9 cellular contexts compared by ENCODE assay signal in genomic region chr9:90141723-90142122, GRCh38.
DNase-seq lines count a peak whose midpoint lies in the region; ATAC-seq and TF ChIP-seq lines count a peak whose summit lies in the region.
"Had no signal": no experiment of that assay in that cellular context is flagged by ENCODE, and none has a peak within 500 bp of the region (broad histone marks: within the 10 kb centered on the region; RNA-seq: fewer than 3 reads in every experiment).

No MANE protein-coding gene starts in this region.

- H3K4me3 ChIP-seq in mammary epithelial cell (replicated peaks in 1 of 3; ENCODE audit: insufficient read depth in 1 of 3, low read depth in 2 of 3, low read length in 3 of 3) (no peak overlapping the region), mucosa of descending colon (no peak overlapping the region)
- H3K4me3 ChIP-seq: BLaER1 treated with 17β-estradiol and CSF1 and Interleukin-3, amounts not matched to agents 10 nM and 100 nM had no signal

- no TSS peak for BruUV-seq in mammary epithelial cell (replicated peaks; lab: Mats Ljungman, UMichigan)

- no peak overlapping the region for H3K9ac ChIP-seq in mammary epithelial cell (ENCODE audit: insufficient read depth, low read length)
- H3K9ac ChIP-seq: BLaER1 treated with 17β-estradiol and CSF1 and Interleukin-3, amounts not matched to agents 10 nM and 100 nM had no signal

- peak; percentile 52 to 63 for TF ChIP-seq CTCF in mammary epithelial cell (conservative IDR thresholded peaks at IDR 0.05 in 1 of 2, IDR thresholded peaks at IDR 0.05 in 1 of 2; ENCODE audit: extremely low read depth in 1 of 2, insufficient read depth in 1 of 2, low read depth in 1 of 2, low read length in 2 of 2)
- no peak for TF ChIP-seq CTCF in mucosa of descending colon (IDR thresholded peaks at IDR 0.05)

- no peaks in the 10 kb centered on the region for H3K36me3 ChIP-seq in mammary epithelial cell (ENCODE audit: insufficient read depth, low read length)
- no peaks in the 10 kb centered on the region for H3K36me3 ChIP-seq in mucosa of descending colon (ENCODE audit: low read depth)
- H3K36me3 ChIP-seq: BLaER1 treated with 17β-estradiol and CSF1 and Interleukin-3, amounts not matched to agents 10 nM and 100 nM had no signal

- CTCF ChIA-PET in mammary epithelial cell (lab: Charles Lee; ENCODE audit: low non-redundant PET), result no interaction called here

- in situ Hi-C loops in mammary epithelial cell (cut with MboI; ENCODE audit: low sequenced_read_pairs in 2 of 2), result loop anchor here (10.0 to 25.0 kb wide), 2 partner anchors 621 to 733 kb away; no protein-coding TSS in a partner anchor

- peak; percentile 57 for DNase-seq in NCI-H2107 treated with DMSO at 0.1 percent for 48 hours (lab: John Stamatoyannopoulos, UW; ENCODE audit: unreplicated experiment)
- DNase-seq in NCI-H2107 (lab: John Stamatoyannopoulos, UW), result no peak
- DNase-seq in NCI-H2196 (lab: John Stamatoyannopoulos, UW; ENCODE audit: unreplicated experiment), result peak; percentile 51
- peak; percentile 2 for DNase-seq in mammary epithelial cell
- no peak for DNase-seq in mucosa of descending colon
- no peak for DNase-seq in activated gamma-delta T cell treated with Interleukin-2 at 50 U/mL for 16 hours
- DNase-seq in activated naive CD8-positive, alpha-beta T cell treated with anti-CD3 and anti-CD28 coated beads for 36 hours, result no peak
- DNase-seq in activated naive CD8-positive, alpha-beta T cell treated with anti-CD3 and anti-CD28 coated beads, Interleukin-2, amount 50 U/mL, for 24 hours, result no peak

- no peaks in the 10 kb centered on the region for H3K36me3 Mint-ChIP-seq in activated naive CD8-positive, alpha-beta T cell treated with anti-CD3 and anti-CD28 coated beads for 36 hours
- no peaks in the 10 kb centered on the region for H3K36me3 Mint-ChIP-seq in activated naive CD8-positive, alpha-beta T cell treated with anti-CD3 and anti-CD28 coated beads, Interleukin-2, amount 50 U/mL, for 24 hours (ENCODE audit: low read depth)

- H4K20me1 ChIP-seq in mammary epithelial cell (ENCODE audit: insufficient read depth, low read length), result no peaks in the 10 kb centered on the region
- H4K20me1 ChIP-seq: BLaER1 treated with 17β-estradiol and CSF1 and Interleukin-3, amounts not matched to agents 10 nM and 100 nM had no signal

- no peak overlapping the region for H3K27ac Mint-ChIP-seq in activated naive CD8-positive, alpha-beta T cell treated with anti-CD3 and anti-CD28 coated beads for 36 hours
- no peak overlapping the region for H3K27ac Mint-ChIP-seq in activated naive CD8-positive, alpha-beta T cell treated with anti-CD3 and anti-CD28 coated beads, Interleukin-2, amount 50 U/mL, for 24 hours

- H3K4me3 Mint-ChIP-seq in activated naive CD8-positive, alpha-beta T cell treated with anti-CD3 and anti-CD28 coated beads for 36 hours, result no peak overlapping the region
- no peak overlapping the region for H3K4me3 Mint-ChIP-seq in activated naive CD8-positive, alpha-beta T cell treated with anti-CD3 and anti-CD28 coated beads, Interleukin-2, amount 50 U/mL, for 24 hours

- 42% methylated on average over 5 of the region's 5 CpGs for WGBS in mammary epithelial cell (ENCODE audit: low coverage, missing lambda C conversion rate)

- peak; percentile 54 for ATAC-seq in mucosa of descending colon
- ATAC-seq in activated naive CD8-positive, alpha-beta T cell treated with anti-CD3 and anti-CD28 coated beads, Interleukin-2, amount 50 U/mL, for 24 hours, result no peak

- H3K4me1 ChIP-seq in mammary epithelial cell (ENCODE audit: insufficient read depth, low read length) (no peaks in the 10 kb centered on the region), mucosa of descending colon (ENCODE audit: low read depth) (no peaks in the 10 kb centered on the region)

- peaks cover 23% of the 10 kb centered on the region for H3K27me3 Mint-ChIP-seq in activated naive CD8-positive, alpha-beta T cell treated with anti-CD3 and anti-CD28 coated beads for 36 hours
- H3K27me3 Mint-ChIP-seq in activated naive CD8-positive, alpha-beta T cell treated with anti-CD3 and anti-CD28 coated beads, Interleukin-2, amount 50 U/mL, for 24 hours, result peaks cover 17% of the 10 kb centered on the region

- H3K27ac ChIP-seq in mammary epithelial cell (ENCODE audit: insufficient read depth, low read depth, low read length), result no peak overlapping the region
- H3K27ac ChIP-seq: BLaER1 treated with 17β-estradiol and CSF1 and Interleukin-3, amounts not matched to agents 10 nM and 100 nM had no signal

- no peak overlapping the region for H2AFZ ChIP-seq in mammary epithelial cell (ENCODE audit: low read depth, low read length)

- H3K4me1 Mint-ChIP-seq in activated naive CD8-positive, alpha-beta T cell treated with anti-CD3 and anti-CD28 coated beads for 36 hours, result peaks cover 5% of the 10 kb centered on the region
- H3K4me1 Mint-ChIP-seq in activated naive CD8-positive, alpha-beta T cell treated with anti-CD3 and anti-CD28 coated beads, Interleukin-2, amount 50 U/mL, for 24 hours, result peaks cover 4% of the 10 kb centered on the region

- H3K9me3 Mint-ChIP-seq in activated naive CD8-positive, alpha-beta T cell treated with anti-CD3 and anti-CD28 coated beads for 36 hours, result peaks cover 1% of the 10 kb centered on the region
- H3K9me3 Mint-ChIP-seq in activated naive CD8-positive, alpha-beta T cell treated with anti-CD3 and anti-CD28 coated beads, Interleukin-2, amount 50 U/mL, for 24 hours, result no peaks in the 10 kb centered on the region

- H3K27me3 ChIP-seq in mammary epithelial cell (ENCODE audit: insufficient read depth, low read length), result peaks cover 2% of the 10 kb centered on the region
- H3K27me3 ChIP-seq: BLaER1 treated with 17β-estradiol and CSF1 and Interleukin-3, amounts not matched to agents 10 nM and 100 nM had no signal

- no peaks in the 10 kb centered on the region for H3K9me3 ChIP-seq in mammary epithelial cell (replicated peaks; ENCODE audit: insufficient read depth, low read length)
- no peaks in the 10 kb centered on the region for H3K9me3 ChIP-seq in mucosa of descending colon

- intact Hi-C loops in mammary epithelial cell (cut with micrococcal nuclease), result loop anchor here (1.0 to 5.0 kb wide), 5 partner anchors 78 to 730 kb away; partner anchors contain the start of gene DIRAS2
- intact Hi-C loops in mucosa of descending colon (cut with DNase I, micrococcal nuclease), result loop anchor here (5.0 to 10.0 kb wide), 2 partner anchors 76 to 723 kb away; no protein-coding TSS in a partner anchor

- no peak overlapping the region for H3K4me2 ChIP-seq in mammary epithelial cell (ENCODE audit: insufficient read depth, low read depth, low read length)
- H3K4me2 ChIP-seq: BLaER1 treated with 17β-estradiol and CSF1 and Interleukin-3, amounts not matched to agents 10 nM and 100 nM had no signal

- dilution Hi-C loops in mammary epithelial cell (cut with HindIII; ENCODE audit: low sequenced_read_pairs), result no loop called here

- H3K79me2 ChIP-seq in mammary epithelial cell (ENCODE audit: insufficient read depth, low read length), result no peaks in the 10 kb centered on the region

Comparison
In these comparisons a context has a peak if more than half of its experiments do, and no peak if none do; other contexts are left out.
1. DNase-seq: peak in NCI-H2107 treated with DMSO at 0.1 percent for 48 hours (single experiment), NCI-H2196 (single experiment) and mammary epithelial cell (single experiment); none in NCI-H2107 (single experiment), mucosa of descending colon (0 of 3), activated gamma-delta T cell treated with Interleukin-2 at 50 U/mL for 16 hours (single experiment), activated naive CD8-positive, alpha-beta T cell treated with anti-CD3 and anti-CD28 coated beads for 36 hours (single experiment) and activated naive CD8-positive, alpha-beta T cell treated with anti-CD3 and anti-CD28 coated beads, Interleukin-2, amount 50 U/mL, for 24 hours (single experiment).